ENCODE assay signal across 15 cellular contexts in the genomic region with DNA sequence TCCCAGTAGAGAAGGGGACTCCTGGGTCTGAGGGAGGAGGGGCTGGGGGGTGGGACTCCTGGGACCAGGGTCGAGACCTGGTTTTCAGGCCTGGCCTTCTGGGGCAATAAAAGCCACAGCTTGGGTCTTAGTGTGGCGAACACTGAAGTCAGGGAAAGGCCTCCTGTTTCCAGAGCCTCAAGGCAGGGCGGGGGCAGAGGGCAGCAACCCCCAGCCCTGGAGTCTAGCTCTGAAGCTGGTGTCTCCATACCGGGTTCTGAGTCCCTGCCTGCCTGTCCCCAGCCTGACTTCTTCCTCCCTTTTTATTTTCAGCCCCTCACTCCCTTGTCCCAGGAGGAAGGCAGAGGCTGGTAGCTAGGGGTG. TPM values are rescaled to one million over a fixed set of nuclear protein-coding genes. Genes with fewer than 3 reads are reported as not detected.
DNase-seq lines count a peak whose midpoint lies in the region; ATAC-seq and TF ChIP-seq lines count a peak whose summit lies in the region.
"Had no signal": no experiment of that assay in that cellular context is flagged by ENCODE, and none has a peak within 500 bp of the region (broad histone marks: within the 10 kb centered on the region; RNA-seq: fewer than 3 reads in every experiment).

No MANE protein-coding gene starts in this region.

- intact Hi-C loops in PC-9 (cut with micrococcal nuclease; ENCODE audit: unreplicated experiment) = loop anchor here (2.0 to 5.0 kb wide), 2 partner anchors 72 to 94 kb away; a partner anchor contains a TSS

- H3K36me3 Mint-ChIP-seq in glutamatergic neuron (ENCODE audit: unreplicated experiment) = no peaks in the 10 kb centered on the region
- H3K36me3 Mint-ChIP-seq in stimulated activated naive B cell treated with anti-CD40 and anti-IgM and Interleukin-4, amounts not matched to agents 10 μg/mL and 1 μg/mL and 100 μg/mL, for 72 hours = peaks cover 10 to 14% of the 10 kb centered on the region in 2 donors

- no peaks in the 10 kb centered on the region for H3K9me3 ChIP-seq in PC-9 (ENCODE audit: insufficient read depth, low read depth)
- H3K9me3 ChIP-seq: sigmoid colon, testis had no signal

- CTCF ChIA-PET in PC-9 (lab: Charles Lee) = interaction anchor here (0.6 kb wide), 2 partner anchors 9 to 21 kb away, joined by 7 to 10 read pairs; no protein-coding TSS in a partner anchor

- no peak overlapping the region for H3K27ac ChIP-seq in PC-9
- H3K27ac ChIP-seq: sigmoid colon had no signal

- peaks cover 48% of the 10 kb centered on the region for H3F3A ChIP-seq in PC-9 (ENCODE audit: insufficient read depth, low read depth)

- peaks cover 21% of the 10 kb centered on the region for H3K4me1 Mint-ChIP-seq in glutamatergic neuron (ENCODE audit: low read depth, unreplicated experiment)
- H3K4me1 Mint-ChIP-seq in stimulated activated naive B cell treated with anti-CD40 and anti-IgM and Interleukin-4, amounts not matched to agents 10 μg/mL and 1 μg/mL and 100 μg/mL, for 72 hours = peaks cover 44 to 67% of the 10 kb centered on the region in 2 donors

- H3K4me2 ChIP-seq in PC-9 = peak overlapping the region; percentile 54; the same call in 1 of the 2 replicates

- peaks cover 38% of the 10 kb centered on the region for H3K79me2 ChIP-seq in PC-9 (ENCODE audit: low read depth)

- peaks cover 13% of the 10 kb centered on the region for H3K27me3 Mint-ChIP-seq in glutamatergic neuron (ENCODE audit: unreplicated experiment)
- H3K27me3 Mint-ChIP-seq in stimulated activated naive B cell treated with anti-CD40 and anti-IgM and Interleukin-4, amounts not matched to agents 10 μg/mL and 1 μg/mL and 100 μg/mL, for 72 hours = peaks cover 45% of the 10 kb centered on the region in 2 donors

- H3K9me2 ChIP-seq in PC-9 (ENCODE audit: insufficient read depth) = no peaks in the 10 kb centered on the region

- H3K4me1 ChIP-seq in PC-9 (replicated peaks; ENCODE audit: insufficient read depth) = peaks cover 13% of the 10 kb centered on the region

- H3K4me3 Mint-ChIP-seq in glutamatergic neuron (ENCODE audit: unreplicated experiment) = peak overlapping the region; percentile 74
- peak overlapping the region in 1 of 2 donors; percentile 78 for H3K4me3 Mint-ChIP-seq in stimulated activated naive B cell treated with anti-CD40 and anti-IgM and Interleukin-4, amounts not matched to agents 10 μg/mL and 1 μg/mL and 100 μg/mL, for 72 hours

- TF ChIP-seq CTCF in PC-9 (conservative IDR thresholded peaks at IDR 0.05) (no peak), glutamatergic neuron (IDR thresholded peaks at IDR 0.05; ENCODE audit: partially characterized antibody, unreplicated experiment) (no peak)

- DNase-seq in DMS 273 (lab: John Stamatoyannopoulos, UW; ENCODE audit: unreplicated experiment) (peak; percentile 73), DMS 273 treated with DMSO at 0.1 percent for 48 hours (lab: John Stamatoyannopoulos, UW) (no peak), PC-9 (no peak), glutamatergic neuron (peak; percentile 51), skeletal muscle cell (ENCODE audit: low read depth) (no peak), NCI-H774 (lab: John Stamatoyannopoulos, UW) (no peak), NCI-H1930 (lab: John Stamatoyannopoulos, UW) (no peak)
- no peak for DNase-seq in stimulated activated naive B cell treated with anti-CD40 and anti-IgM and Interleukin-4, amounts not matched to agents 10 μg/mL and 1 μg/mL and 100 μg/mL, for 72 hours
- DNase-seq: KG1, NCI-H2107 had no signal

- peaks cover 12% of the 10 kb centered on the region for H3K36me3 ChIP-seq in PC-9 (ENCODE audit: low read depth)

- H3K9me3 Mint-ChIP-seq in glutamatergic neuron (ENCODE audit: unreplicated experiment) = peaks cover 9% of the 10 kb centered on the region
- H3K9me3 Mint-ChIP-seq in stimulated activated naive B cell treated with anti-CD40 and anti-IgM and Interleukin-4, amounts not matched to agents 10 μg/mL and 1 μg/mL and 100 μg/mL, for 72 hours = no peaks in the 10 kb centered on the region
- H3K9me3 Mint-ChIP-seq: HFFc6; T-helper 2 cell treated with Interferon-gamma antibody and Interleukin-4, amounts not matched to agents 5 μg/mL and 100 μg/mL, for 36 hours had no signal

- peak overlapping the region; percentile 90 for H3K27ac Mint-ChIP-seq in glutamatergic neuron (ENCODE audit: unreplicated experiment)
- no peak overlapping the region for H3K27ac Mint-ChIP-seq in stimulated activated naive B cell treated with anti-CD40 and anti-IgM and Interleukin-4, amounts not matched to agents 10 μg/mL and 1 μg/mL and 100 μg/mL, for 72 hours
- H3K27ac Mint-ChIP-seq: HFFc6; T-helper 2 cell treated with Interferon-gamma antibody and Interleukin-4, amounts not matched to agents 5 μg/mL and 100 μg/mL, for 36 hours had no signal

- no peak overlapping the region for H2AFZ ChIP-seq in PC-9

- BruUV-seq in PC-9 (replicated peaks; lab: Mats Ljungman, UMichigan) = no TSS peak

- peaks cover 6% of the 10 kb centered on the region for H4K20me1 ChIP-seq in PC-9 (ENCODE audit: insufficient read depth)

- POLR2A ChIA-PET in PC-9 (lab: Charles Lee; ENCODE audit: unreplicated experiment) = interaction anchor here (0.5 to 0.7 kb wide), 3 partner anchors 67 to 163 kb away, joined by 3 to 4 read pairs (median 3); no protein-coding TSS in a partner anchor

- peaks cover 11% of the 10 kb centered on the region for H3K27me3 ChIP-seq in PC-9 (ENCODE audit: insufficient read depth, low read depth)
- H3K27me3 ChIP-seq: testis had no signal

- no peak for ATAC-seq in stimulated activated naive B cell treated with anti-CD40 and anti-IgM and Interleukin-4, amounts not matched to agents 10 μg/mL and 1 μg/mL and 100 μg/mL, for 72 hours (replicated peaks)

- no peak overlapping the region for H3K4me3 ChIP-seq in PC-9
- peak overlapping the region; percentile 51 for H3K4me3 ChIP-seq in skeletal muscle cell (ENCODE audit: low read depth, low read length)

RNA-seq across cellular contexts. Expression of a gene that starts 0.3 kb away (rescaled TPM):
- total RNA-seq in PC-9 (2021) = 3.2 and 3.8 TPM in 2 replicates
- total RNA-seq in glutamatergic neuron (ENCODE audit: unreplicated experiment) = 21.7 TPM

RNA-seq across cellular contexts. Expression of a gene that starts 1.8 kb away (rescaled TPM):
- total RNA-seq in PC-9 (2021) (220 and 261 TPM in 2 replicates), glutamatergic neuron (ENCODE audit: unreplicated experiment) (213 TPM)

RNA-seq across cellular contexts. Expression of a gene that starts 29.0 kb away (rescaled TPM):
- total RNA-seq in PC-9 (2021) = 1.3 and 2.1 TPM in 2 replicates
- total RNA-seq in glutamatergic neuron (ENCODE audit: unreplicated experiment) = not detected
- total RNA-seq: fibroblast of lung, HFFc6, sigmoid colon had no signal

RNA-seq across cellular contexts. Expression of a gene that starts 29.4 kb away (rescaled TPM):
- total RNA-seq in PC-9 (2021) = 24.8 and 31.3 TPM in 2 replicates
- total RNA-seq in glutamatergic neuron (ENCODE audit: unreplicated experiment) = 11.9 TPM

RNA-seq across cellular contexts. Expression of a gene that starts 52.6 kb away (rescaled TPM):
- total RNA-seq in PC-9 (2021) (35.5 and 44.2 TPM in 2 replicates), glutamatergic neuron (ENCODE audit: unreplicated experiment) (25.0 TPM)

Comparison
In these comparisons a context has a peak if more than half of its experiments do, and no peak if none do; other contexts are left out.
1. DNase-seq: peak in DMS 273 (single experiment) and glutamatergic neuron (single experiment); none in DMS 273 treated with DMSO at 0.1 percent for 48 hours (single experiment), PC-9 (0 of 2), skeletal muscle cell (single experiment), NCI-H774 (single experiment), stimulated activated naive B cell treated with anti-CD40 and anti-IgM and Interleukin-4, amounts not matched to agents 10 μg/mL and 1 μg/mL and 100 μg/mL, for 72 hours (single experiment) and NCI-H1930 (0 of 2).